Comparison of ENCODE assay signal across 25 cellular contexts in the genomic region with DNA sequence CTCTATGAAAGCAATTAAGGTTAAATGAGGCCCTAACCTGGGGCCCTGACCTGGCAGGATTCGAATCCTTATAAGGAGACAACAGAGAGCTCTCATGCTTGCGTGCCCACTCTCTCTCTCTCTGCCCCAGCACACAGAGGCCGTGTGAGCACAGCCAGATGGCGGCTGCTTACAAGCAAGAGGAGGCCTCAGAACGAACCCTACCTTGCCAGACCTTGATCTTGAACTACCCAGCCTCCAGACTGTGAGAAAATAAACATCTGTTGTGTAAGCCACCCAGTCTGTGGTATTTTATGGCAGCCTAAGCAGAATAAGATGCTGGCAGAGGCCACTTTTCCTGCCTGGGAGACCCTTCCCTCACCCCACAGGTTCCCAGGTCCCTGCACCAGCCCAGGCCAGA. TPM values are rescaled to one million over a fixed set of nuclear protein-coding genes. Genes with fewer than 3 reads are reported as not detected.
DNase-seq lines count a peak whose midpoint lies in the region; ATAC-seq, FAIRE-seq and TF ChIP-seq lines count a peak whose summit lies in the region.
"Had no signal": no experiment of that assay in that cellular context is flagged by ENCODE, and none has a peak within 500 bp of the region (broad histone marks: within the 10 kb centered on the region; RNA-seq: fewer than 3 reads in every experiment).

No MANE protein-coding gene starts in this region.

- peaks cover 6 to 11% (median 8%) of the 10 kb centered on the region in 3 donors for H3K4me1 ChIP-seq in pancreas
- H3K4me1 ChIP-seq: A549, BE2C had no signal

- WGBS in pancreas, 2 donors = 36 to 42% methylated on average over 5 of the region's 5 CpGs

- H3K9me3 ChIP-seq in WERI-Rb-1 (ENCODE audit: severe bottlenecking) (peaks cover 12% of the 10 kb centered on the region), pancreas (no peaks in the 10 kb centered on the region)
- H3K9me3 ChIP-seq: BE2C had no signal

- H3K36me3 ChIP-seq in H7 (replicated peaks; ENCODE audit: control insufficient read depth, insufficient read depth, low read length) (no peaks in the 10 kb centered on the region), WERI-Rb-1 (no peaks in the 10 kb centered on the region), pancreas (no peaks in the 10 kb centered on the region)
- H3K36me3 ChIP-seq: BE2C had no signal

- no peak for FAIRE-seq in pancreas (lab: Jason Lieb, UNC)
- FAIRE-seq: A549, GM12878, GM18507, H54 had no signal

- H3K27me3 ChIP-seq in H7 (ENCODE audit: control insufficient read depth, insufficient read depth, low read length) (peaks cover 3% of the 10 kb centered on the region), WERI-Rb-1 (ENCODE audit: insufficient read depth, low read depth, severe bottlenecking) (no peaks in the 10 kb centered on the region), pancreas (no peaks in the 10 kb centered on the region)
- H3K27me3 ChIP-seq: BE2C; BLaER1 treated with 17β-estradiol and CSF1 and Interleukin-3, amounts not matched to agents 10 nM and 100 nM had no signal

- peak overlapping the region; percentile 22; the same call in 1 of the 2 replicates for H3K4me3 ChIP-seq in H7 (ENCODE audit: insufficient read depth, low read depth, low read length)
- H3K4me3 ChIP-seq in WERI-Rb-1 (ENCODE audit: low read depth, low read length) = no peak overlapping the region
- H3K4me3 ChIP-seq in pancreas = no peak overlapping the region
- H3K4me3 ChIP-seq: A549; BLaER1 treated with 17β-estradiol and CSF1 and Interleukin-3, amounts not matched to agents 10 nM and 100 nM; GM12878 had no signal

- no peak overlapping the region for H3K27ac ChIP-seq in WERI-Rb-1
- H3K27ac ChIP-seq in pancreas = peak overlapping the region; percentile 65 to 86 (median 81)
- H3K27ac ChIP-seq: A549; BLaER1 treated with 17β-estradiol and CSF1 and Interleukin-3, amounts not matched to agents 10 nM and 100 nM had no signal

- no peak for TF ChIP-seq CTCF in WERI-Rb-1 (IDR thresholded peaks at IDR 0.05; ENCODE audit: low read depth, low read length)
- TF ChIP-seq CTCF in pancreas (IDR thresholded peaks at IDR 0.05) = no peak

- DNase-seq in NCI-H2171 treated with DMSO at 0.1 percent for 48 hours (lab: John Stamatoyannopoulos, UW) (peak; percentile 65), NCI-H2171 (lab: John Stamatoyannopoulos, UW) (no peak), H7 (no peak), WERI-Rb-1 (peak; percentile 40), pancreas (peak; percentile 74 to 94 (median 90)), hepatic stellate cell (ENCODE audit: low spot score) (no peak), NCI-H2029 treated with DMSO at 0.1 percent for 48 hours (lab: John Stamatoyannopoulos, UW) (no peak)
- DNase-seq: 8988T; ACHN; AML-193; BE2C; Calu3; CD4-positive, alpha-beta T cell; CD8-positive, alpha-beta memory T cell; DMS79; EL; GDM1; GOT3; HCEC 1CT had no signal

- peak; percentile 81 to 87 (median 84) for ATAC-seq in pancreas
- no peak for ATAC-seq in GM18498 (IDR thresholded peaks at IDR 0.05; ENCODE audit: unreplicated experiment)
- ATAC-seq: A549, GM12878 had no signal

- intact Hi-C loops in pancreas (cut with DNase I) = no loop called here

RNA-seq across cellular contexts. Expression of a gene that starts 5.2 kb away (rescaled TPM):
- 36.9 and 54.8 TPM in 2 replicates for total RNA-seq in H7 (2014; rRNA removed; shearing (Covaris generic))
- total RNA-seq in pancreas = 10 to 100 TPM; 39.3 to 51.7 (median 43.0) TPM
- 10 to 100 TPM; 32.4 to 32.5 TPM for polyA plus RNA-seq in pancreas

Comparison
In these comparisons a context has a peak if more than half of its experiments do, and no peak if none do; other contexts are left out.
1. DNase-seq: peak in NCI-H2171 treated with DMSO at 0.1 percent for 48 hours (single experiment), WERI-Rb-1 (single experiment) and pancreas (6 of 6); none in NCI-H2171 (single experiment), H7 (single experiment), hepatic stellate cell (single experiment) and NCI-H2029 treated with DMSO at 0.1 percent for 48 hours (single experiment).